ENCODE assay signal across 8 cellular contexts in genomic region chr1:110340207-110340468, GRCh38. TPM values are rescaled to one million over a fixed set of nuclear protein-coding genes. Genes with fewer than 3 reads are reported as not detected.
DNase-seq lines count a peak whose midpoint lies in the region; ATAC-seq and TF ChIP-seq lines count a peak whose summit lies in the region.

No MANE protein-coding gene starts in this region.

- TF ChIP-seq CTCF in AG04450 (IDR thresholded peaks at IDR 0.05; ENCODE audit: low read depth, low read length) (no peak), HEK293 (tag by site-specific recombination; IDR thresholded peaks at IDR 0.05) (peak; percentile 37; the same call in 1 of the 2 replicates), dorsolateral prefrontal cortex (IDR thresholded peaks at IDR 0.05 in 54 of 56, conservative IDR thresholded peaks at IDR 0.05 in 2 of 56; ENCODE audit: low read depth in 1 of 56, partially characterized antibody in 56 of 56) (no peak), mucosa of descending colon (IDR thresholded peaks at IDR 0.05) (no peak)

- no peak for DNase-seq in AG04450 (ENCODE audit: low read depth, low spot score)
- peak in 2 of 10 donors; percentile 12 to 51 for DNase-seq in dorsolateral prefrontal cortex
- DNase-seq in mucosa of descending colon, result peak in 1 of 3 donors; percentile 65
- no peak for DNase-seq in superior temporal gyrus (ENCODE audit: extremely low spot score)
- no peak for DNase-seq in NCI-H510A (lab: John Stamatoyannopoulos, UW)
- no peak for DNase-seq in HEK293T (ENCODE audit: extremely low spot score)

- H3K36me3 ChIP-seq in HEK293 (ENCODE audit: control insufficient read depth in 2 of 2, insufficient read depth in 1 of 2, low read length in 2 of 2) (peaks cover 12 to 47% of the 10 kb centered on the region in 2 experiments; a peak in 2 of 3 replicates), mucosa of descending colon (ENCODE audit: low read depth) (peaks cover 7% of the 10 kb centered on the region)

- H3K27ac ChIP-seq in AG04450 (ENCODE audit: low read depth, low read length), result peak overlapping the region; percentile 91
- H3K27ac ChIP-seq in HEK293 (ENCODE audit: extremely low read depth, low read depth, low read length), result peak overlapping the region; percentile 88
- peak overlapping the region in 30 of 59 donors; percentile 75 to 99 (median 94) for H3K27ac ChIP-seq in dorsolateral prefrontal cortex

- CTCF ChIA-PET in AG04450 (lab: Charles Lee), result interaction anchor here (1.8 to 10.3 kb wide), 8 partner anchors 8 to 144 kb away, joined by 7 to 86 read pairs (median 24); partner anchors contain the start of gene KCNC4
- CTCF ChIA-PET in HEK293 (lab: Yijun Ruan, JAX), result interaction anchor here (0.6 to 7.6 kb wide), 5 partner anchors 8 to 143 kb away, joined by 3 to 57 read pairs (median 3); no protein-coding TSS in a partner anchor
- CTCF ChIA-PET in HEK293T (lab: Yijun Ruan, JAX), result interaction anchor here (0.6 to 1.0 kb wide), 2 partner anchors 133 to 587 kb away, joined by 3 read pairs; no protein-coding TSS in a partner anchor

- H3K9me3 ChIP-seq in AG04450 (ENCODE audit: control insufficient read depth, insufficient read depth, low read length) (peaks cover 3% of the 10 kb centered on the region; the same call in 1 of the 2 replicates), HEK293 (ENCODE audit: control insufficient read depth, insufficient read depth, low read depth, low read length) (no peaks in the 10 kb centered on the region), mucosa of descending colon (no peaks in the 10 kb centered on the region)

- intact Hi-C loops in dorsolateral prefrontal cortex (cut with DNase I), result loop anchor here in 1 of 2 donors (1.0 kb wide), 1 partner anchor 67 kb away; the partner anchor contains the start of gene LAMTOR5
- intact Hi-C loops in mucosa of descending colon (cut with DNase I, micrococcal nuclease), result no loop called here

- POLR2A ChIA-PET in AG04450 (lab: Yijun Ruan, JAX) (interaction anchor here (1.3 to 4.0 kb wide), 5 partner anchors 11 to 124 kb away, joined by 4 to 14 read pairs (median 8); no protein-coding TSS in a partner anchor), HEK293 (lab: Yijun Ruan, JAX) (interaction anchor here (2.4 to 4.9 kb wide), 3 partner anchors 8 to 131 kb away, joined by 10 to 30 read pairs (median 26); partner anchors contain the start of genes KCNC4 and SLC16A4), HEK293T (lab: Yijun Ruan, JAX) (interaction anchor here (0.7 to 4.5 kb wide), 13 partner anchors 9 to 306 kb away, joined by 3 to 35 read pairs (median 6); partner anchors contain the start of genes KCNC4 and STRIP1)

- peak overlapping the region; percentile 98 for H3K4me3 ChIP-seq in AG04450 (ENCODE audit: low read depth, low read length)
- peak overlapping the region; percentile 78 for H3K4me3 ChIP-seq in HEK293 (ENCODE audit: low read depth, low read length)
- peak overlapping the region; percentile 73 to 100 (median 94) for H3K4me3 ChIP-seq in dorsolateral prefrontal cortex
- H3K4me3 ChIP-seq in mucosa of descending colon, result peak overlapping the region; percentile 88

- ATAC-seq in mucosa of descending colon (no peak), GM19328 (IDR thresholded peaks at IDR 0.05; ENCODE audit: unreplicated experiment) (no peak)

- H3K4me1 ChIP-seq in HEK293 (ENCODE audit: control insufficient read depth, insufficient read depth, low read length), result peaks cover 14% of the 10 kb centered on the region
- H3K4me1 ChIP-seq in mucosa of descending colon (ENCODE audit: low read depth), result peaks cover 35% of the 10 kb centered on the region

- no peaks in the 10 kb centered on the region for H3K27me3 ChIP-seq in AG04450 (ENCODE audit: control insufficient read depth, insufficient read depth, low read length)
- H3K27me3 ChIP-seq in dorsolateral prefrontal cortex, result no peaks in the 10 kb centered on the region

TF ChIP-seq in HEK293, 187 proteins besides CTCF, POLR2A, EP300 and RAD21 (continues in another document):
- no peak for TF ChIP-seq ZNF692 (tag by site-specific recombination; IDR thresholded peaks at IDR 0.05)
- TF ChIP-seq ZNF596 (tag by site-specific recombination; IDR thresholded peaks at IDR 0.05), result 0 out of 2 replicates have a peak, but pooled peaks have one; percentile 7
- no peak for TF ChIP-seq KLF16 (tag by site-specific recombination; IDR thresholded peaks at IDR 0.05)
- TF ChIP-seq BCL11B (tag by site-specific recombination; IDR thresholded peaks at IDR 0.05; ENCODE audit: low read depth), result no peak
- TF ChIP-seq ZNF362 (tag by site-specific recombination; IDR thresholded peaks at IDR 0.05), result no peak
- TF ChIP-seq ZIC2 (tag by site-specific recombination; IDR thresholded peaks at IDR 0.05), result 0 out of 2 replicates have a peak, but pooled peaks have one; percentile 7
- peak; percentile 61 for TF ChIP-seq GLIS2 (tag by site-specific recombination; IDR thresholded peaks at IDR 0.05)

TF ChIP-seq in HEK293T, 16 proteins besides CTCF, POLR2A, EP300 and RAD21:
- no peak for TF ChIP-seq CTBP1 (IDR thresholded peaks at IDR 0.05; ENCODE audit: borderline replicate concordance)
- no peak for TF ChIP-seq ZNF384 (IDR thresholded peaks at IDR 0.05)
- TF ChIP-seq TARDBP (IDR thresholded peaks at IDR 0.05), result no peak
- TF ChIP-seq SP1 (IDR thresholded peaks at IDR 0.05), result no peak
- no peak for TF ChIP-seq L3MBTL2 (conservative IDR thresholded peaks at IDR 0.05)
- no peak for TF ChIP-seq FOXM1 (IDR thresholded peaks at IDR 0.05; ENCODE audit: borderline replicate concordance)
- TF ChIP-seq BHLHE40 (IDR thresholded peaks at IDR 0.05; ENCODE audit: borderline replicate concordance), result no peak
- TF ChIP-seq PKNOX1 (IDR thresholded peaks at IDR 0.05), result no peak
- no peak for TF ChIP-seq HDGF (IDR thresholded peaks at IDR 0.05; ENCODE audit: borderline replicate concordance)
- no peak for TF ChIP-seq SUZ12 (IDR thresholded peaks at IDR 0.05)
- no peak for TF ChIP-seq FOXK2 (IDR thresholded peaks at IDR 0.05)
- TF ChIP-seq ELF4 (IDR thresholded peaks at IDR 0.05), result no peak
- TF ChIP-seq FOXA1 (IDR thresholded peaks at IDR 0.05), result no peak
- TF ChIP-seq NFRKB (IDR thresholded peaks at IDR 0.05), result no peak

RNA-seq across cellular contexts. Expression of gene RBM15, which starts 1.0 kb away (rescaled TPM):
- polyA plus RNA-seq in AG04450 (2011; rRNA removed), result 8.9 and 9.6 TPM in 2 replicates
- 59.1 and 68.1 TPM in 2 replicates for polyA minus RNA-seq in AG04450 (2011; rRNA and poly(A)+ RNA removed)
- total RNA-seq in dorsolateral prefrontal cortex (10 to 100 TPM; 17.5 to 31.2 (median 23.8) TPM), mucosa of descending colon (10 to 100 TPM; 24.1 to 29.0 (median 26.7) TPM)

RNA-seq across cellular contexts. Expression of gene SLC16A4, which starts 50.7 kb away (rescaled TPM):
- polyA plus RNA-seq in AG04450 (2011; rRNA removed), result 77.2 and 98.8 TPM in 2 replicates
- 54.8 and 88.1 TPM in 2 replicates for polyA minus RNA-seq in AG04450 (2011; rRNA and poly(A)+ RNA removed)
- 1 to 10 TPM; 1.3 to 9.9 (median 4.7) TPM for total RNA-seq in dorsolateral prefrontal cortex
- total RNA-seq in mucosa of descending colon, result 1 to 10 TPM in 2 of 3 donors, under 1 TPM in 1; 0.67 to 4.4 (median 1.8) TPM
